ENCODE assay signal across 1 cellular context in the genomic region with DNA sequence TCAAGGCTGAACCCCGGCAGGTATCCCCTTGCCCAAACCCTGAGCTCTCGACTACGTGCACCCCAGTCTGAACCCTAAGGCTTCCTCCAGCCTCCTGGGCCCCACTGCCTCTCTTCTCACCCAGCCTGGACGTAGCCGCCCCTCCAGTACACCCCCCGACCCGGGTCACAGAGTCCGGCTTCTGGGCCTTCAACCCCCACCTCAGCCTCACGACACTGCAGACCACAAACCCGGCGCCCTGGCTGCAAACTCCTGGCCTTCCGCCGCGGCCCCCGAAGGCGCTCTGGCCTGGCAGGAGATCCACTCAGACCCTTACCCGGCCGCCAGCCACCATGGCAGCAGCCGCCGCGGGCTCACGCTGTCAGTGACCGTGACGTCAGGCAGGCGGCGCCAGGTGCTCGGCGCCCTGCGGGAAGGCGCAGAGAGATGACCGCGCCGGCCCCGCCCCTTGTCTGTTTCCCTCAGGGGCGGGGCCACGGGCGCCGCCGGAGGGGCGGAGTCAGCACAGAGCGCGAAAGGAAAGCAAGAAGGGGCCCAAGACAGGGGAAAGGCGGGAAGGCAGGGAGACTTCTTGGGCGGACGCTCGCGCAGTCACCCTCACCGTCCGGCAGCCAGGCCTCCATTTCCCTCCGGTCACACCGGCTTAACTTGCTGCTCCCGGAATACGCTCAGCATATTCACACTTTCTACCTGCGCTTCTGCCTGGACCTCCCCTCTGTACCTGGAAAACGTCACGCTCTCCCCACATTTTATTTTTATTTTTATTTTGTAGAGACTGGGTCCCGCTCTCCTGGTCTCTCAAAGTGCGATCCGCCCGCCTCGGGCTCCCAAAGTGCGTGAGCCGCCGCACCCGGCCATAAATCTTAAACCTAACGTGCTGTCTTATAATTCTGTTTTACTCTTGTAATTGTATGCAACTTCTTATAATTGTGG.
TF ChIP-seq lines count a peak whose summit lies in the region.

A gene with protein sequence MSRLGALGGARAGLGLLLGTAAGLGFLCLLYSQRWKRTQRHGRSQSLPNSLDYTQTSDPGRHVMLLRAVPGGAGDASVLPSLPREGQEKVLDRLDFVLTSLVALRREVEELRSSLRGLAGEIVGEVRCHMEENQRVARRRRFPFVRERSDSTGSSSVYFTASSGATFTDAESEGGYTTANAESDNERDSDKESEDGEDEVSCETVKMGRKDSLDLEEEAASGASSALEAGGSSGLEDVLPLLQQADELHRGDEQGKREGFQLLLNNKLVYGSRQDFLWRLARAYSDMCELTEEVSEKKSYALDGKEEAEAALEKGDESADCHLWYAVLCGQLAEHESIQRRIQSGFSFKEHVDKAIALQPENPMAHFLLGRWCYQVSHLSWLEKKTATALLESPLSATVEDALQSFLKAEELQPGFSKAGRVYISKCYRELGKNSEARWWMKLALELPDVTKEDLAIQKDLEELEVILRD (minus strand): TSS at position 372 of the 933 bp plus-strand sequence. CDS start 471 bp downstream, outside the sequence.

TF ChIP-seq in GM12878, 131 proteins besides CTCF, POLR2A, EP300 and RAD21 (continued from another document and continues in another):
- TF ChIP-seq NR2C2 (IDR thresholded peaks at IDR 0.05; ENCODE audit: borderline replicate concordance, control insufficient read depth, insufficient read length, low read depth) (no peak), TCF12 (IDR thresholded peaks at IDR 0.05; ENCODE audit: low read depth, low read length) (peak; percentile 52; the same call in 1 of the 2 replicates), TBL1XR1 (IDR thresholded peaks at IDR 0.05; ENCODE audit: low read depth, low read length) (peak; percentile 12; the same call in 1 of the 2 replicates), CREM (IDR thresholded peaks at IDR 0.05; ENCODE audit: low read depth) (peak; percentile 100), CBX5 (IDR thresholded peaks at IDR 0.05; ENCODE audit: low read depth) (no peak), FOXK2 (IDR thresholded peaks at IDR 0.05) (no peak; the same call in 1 of the 2 replicates), SPI1 (IDR thresholded peaks at IDR 0.05; ENCODE audit: borderline replicate concordance, insufficient read depth, low read depth, low read length) (no peak), SMAD5 (IDR thresholded peaks at IDR 0.05; ENCODE audit: low read depth) (0 out of 2 replicates have a peak, but pooled peaks have one; percentile 54), CHD1 (IDR thresholded peaks at IDR 0.05; ENCODE audit: low read depth, low read length) (no peak), RELA (IDR thresholded peaks at IDR 0.05; ENCODE audit: borderline replicate concordance, partially characterized antibody) (no peak), STAT3 (IDR thresholded peaks at IDR 0.05; ENCODE audit: low read depth, low read length) (no peak), SIN3A (IDR thresholded peaks at IDR 0.05; ENCODE audit: low read depth, low read length) (peak; percentile 95), NFIC (IDR thresholded peaks at IDR 0.05; ENCODE audit: low read depth, low read length) (no peak), KDM1A (IDR thresholded peaks at IDR 0.05; ENCODE audit: borderline replicate concordance) (no peak), ESRRA (IDR thresholded peaks at IDR 0.05; ENCODE audit: low read length) (no peak), POLR2AphosphoS2 (IDR thresholded peaks at IDR 0.05; ENCODE audit: low read depth, low read length) (no peak; the same call in 1 of the 2 replicates), NFYA (IDR thresholded peaks at IDR 0.05; ENCODE audit: borderline replicate concordance, low read depth, low read length) (no peak), ZBED1 (IDR thresholded peaks at IDR 0.05; ENCODE audit: borderline replicate concordance) (no peak), NRF1 (conservative IDR thresholded peaks at IDR 0.05; ENCODE audit: low read depth, low read length) (0 out of 2 replicates have a peak, but pooled peaks have one; percentile 12), BHLHE40 (IDR thresholded peaks at IDR 0.05; ENCODE audit: borderline replicate concordance in 1 of 2, low read depth in 2 of 2, low read length in 1 of 2) (peak; percentile 18 to 78; a peak in 2 of 4 replicates), BACH1 (IDR thresholded peaks at IDR 0.05; ENCODE audit: borderline replicate concordance) (0 out of 2 replicates have a peak, but pooled peaks have one; percentile 36), ZNF384 (IDR thresholded peaks at IDR 0.05; ENCODE audit: borderline replicate concordance, low read depth, low read length) (no peak), RFX5 (IDR thresholded peaks at IDR 0.05; ENCODE audit: low read depth, low read length) (no peak), STAT1 (conservative IDR thresholded peaks at IDR 0.05) (peak; percentile 98), ZNF622 (IDR thresholded peaks at IDR 0.05) (no peak)
- TF ChIP-seq, protein P1, sequence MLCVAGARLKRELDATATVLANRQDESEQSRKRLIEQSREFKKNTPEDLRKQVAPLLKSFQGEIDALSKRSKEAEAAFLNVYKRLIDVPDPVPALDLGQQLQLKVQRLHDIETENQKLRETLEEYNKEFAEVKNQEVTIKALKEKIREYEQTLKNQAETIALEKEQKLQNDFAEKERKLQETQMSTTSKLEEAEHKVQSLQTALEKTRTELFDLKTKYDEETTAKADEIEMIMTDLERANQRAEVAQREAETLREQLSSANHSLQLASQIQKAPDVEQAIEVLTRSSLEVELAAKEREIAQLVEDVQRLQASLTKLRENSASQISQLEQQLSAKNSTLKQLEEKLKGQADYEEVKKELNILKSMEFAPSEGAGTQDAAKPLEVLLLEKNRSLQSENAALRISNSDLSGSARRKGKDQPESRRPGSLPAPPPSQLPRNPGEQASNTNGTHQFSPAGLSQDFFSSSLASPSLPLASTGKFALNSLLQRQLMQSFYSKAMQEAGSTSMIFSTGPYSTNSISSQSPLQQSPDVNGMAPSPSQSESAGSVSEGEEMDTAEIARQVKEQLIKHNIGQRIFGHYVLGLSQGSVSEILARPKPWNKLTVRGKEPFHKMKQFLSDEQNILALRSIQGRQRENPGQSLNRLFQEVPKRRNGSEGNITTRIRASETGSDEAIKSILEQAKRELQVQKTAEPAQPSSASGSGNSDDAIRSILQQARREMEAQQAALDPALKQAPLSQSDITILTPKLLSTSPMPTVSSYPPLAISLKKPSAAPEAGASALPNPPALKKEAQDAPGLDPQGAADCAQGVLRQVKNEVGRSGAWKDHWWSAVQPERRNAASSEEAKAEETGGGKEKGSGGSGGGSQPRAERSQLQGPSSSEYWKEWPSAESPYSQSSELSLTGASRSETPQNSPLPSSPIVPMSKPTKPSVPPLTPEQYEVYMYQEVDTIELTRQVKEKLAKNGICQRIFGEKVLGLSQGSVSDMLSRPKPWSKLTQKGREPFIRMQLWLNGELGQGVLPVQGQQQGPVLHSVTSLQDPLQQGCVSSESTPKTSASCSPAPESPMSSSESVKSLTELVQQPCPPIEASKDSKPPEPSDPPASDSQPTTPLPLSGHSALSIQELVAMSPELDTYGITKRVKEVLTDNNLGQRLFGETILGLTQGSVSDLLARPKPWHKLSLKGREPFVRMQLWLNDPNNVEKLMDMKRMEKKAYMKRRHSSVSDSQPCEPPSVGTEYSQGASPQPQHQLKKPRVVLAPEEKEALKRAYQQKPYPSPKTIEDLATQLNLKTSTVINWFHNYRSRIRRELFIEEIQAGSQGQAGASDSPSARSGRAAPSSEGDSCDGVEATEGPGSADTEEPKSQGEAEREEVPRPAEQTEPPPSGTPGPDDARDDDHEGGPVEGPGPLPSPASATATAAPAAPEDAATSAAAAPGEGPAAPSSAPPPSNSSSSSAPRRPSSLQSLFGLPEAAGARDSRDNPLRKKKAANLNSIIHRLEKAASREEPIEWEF (IDR thresholded peaks at IDR 0.05; ENCODE audit: insufficient replicate concordance, low read depth, low read length), result no peak
- TF ChIP-seq, protein P2, sequence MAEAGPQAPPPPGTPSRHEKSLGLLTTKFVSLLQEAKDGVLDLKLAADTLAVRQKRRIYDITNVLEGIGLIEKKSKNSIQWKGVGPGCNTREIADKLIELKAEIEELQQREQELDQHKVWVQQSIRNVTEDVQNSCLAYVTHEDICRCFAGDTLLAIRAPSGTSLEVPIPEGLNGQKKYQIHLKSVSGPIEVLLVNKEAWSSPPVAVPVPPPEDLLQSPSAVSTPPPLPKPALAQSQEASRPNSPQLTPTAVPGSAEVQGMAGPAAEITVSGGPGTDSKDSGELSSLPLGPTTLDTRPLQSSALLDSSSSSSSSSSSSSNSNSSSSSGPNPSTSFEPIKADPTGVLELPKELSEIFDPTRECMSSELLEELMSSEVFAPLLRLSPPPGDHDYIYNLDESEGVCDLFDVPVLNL (IDR thresholded peaks at IDR 0.05; ENCODE audit: low read depth, low read length), result peak; percentile 84
- TF ChIP-seq, protein P3, sequence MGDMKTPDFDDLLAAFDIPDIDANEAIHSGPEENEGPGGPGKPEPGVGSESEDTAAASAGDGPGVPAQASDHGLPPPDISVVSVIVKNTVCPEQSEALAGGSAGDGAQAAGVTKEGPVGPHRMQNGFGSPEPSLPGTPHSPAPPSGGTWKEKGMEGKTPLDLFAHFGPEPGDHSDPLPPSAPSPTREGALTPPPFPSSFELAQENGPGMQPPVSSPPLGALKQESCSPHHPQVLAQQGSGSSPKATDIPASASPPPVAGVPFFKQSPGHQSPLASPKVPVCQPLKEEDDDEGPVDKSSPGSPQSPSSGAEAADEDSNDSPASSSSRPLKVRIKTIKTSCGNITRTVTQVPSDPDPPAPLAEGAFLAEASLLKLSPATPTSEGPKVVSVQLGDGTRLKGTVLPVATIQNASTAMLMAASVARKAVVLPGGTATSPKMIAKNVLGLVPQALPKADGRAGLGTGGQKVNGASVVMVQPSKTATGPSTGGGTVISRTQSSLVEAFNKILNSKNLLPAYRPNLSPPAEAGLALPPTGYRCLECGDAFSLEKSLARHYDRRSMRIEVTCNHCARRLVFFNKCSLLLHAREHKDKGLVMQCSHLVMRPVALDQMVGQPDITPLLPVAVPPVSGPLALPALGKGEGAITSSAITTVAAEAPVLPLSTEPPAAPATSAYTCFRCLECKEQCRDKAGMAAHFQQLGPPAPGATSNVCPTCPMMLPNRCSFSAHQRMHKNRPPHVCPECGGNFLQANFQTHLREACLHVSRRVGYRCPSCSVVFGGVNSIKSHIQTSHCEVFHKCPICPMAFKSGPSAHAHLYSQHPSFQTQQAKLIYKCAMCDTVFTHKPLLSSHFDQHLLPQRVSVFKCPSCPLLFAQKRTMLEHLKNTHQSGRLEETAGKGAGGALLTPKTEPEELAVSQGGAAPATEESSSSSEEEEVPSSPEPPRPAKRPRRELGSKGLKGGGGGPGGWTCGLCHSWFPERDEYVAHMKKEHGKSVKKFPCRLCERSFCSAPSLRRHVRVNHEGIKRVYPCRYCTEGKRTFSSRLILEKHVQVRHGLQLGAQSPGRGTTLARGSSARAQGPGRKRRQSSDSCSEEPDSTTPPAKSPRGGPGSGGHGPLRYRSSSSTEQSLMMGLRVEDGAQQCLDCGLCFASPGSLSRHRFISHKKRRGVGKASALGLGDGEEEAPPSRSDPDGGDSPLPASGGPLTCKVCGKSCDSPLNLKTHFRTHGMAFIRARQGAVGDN (IDR thresholded peaks at IDR 0.05), result no peak; the same call in 1 of the 2 replicates
- TF ChIP-seq, protein P4, sequence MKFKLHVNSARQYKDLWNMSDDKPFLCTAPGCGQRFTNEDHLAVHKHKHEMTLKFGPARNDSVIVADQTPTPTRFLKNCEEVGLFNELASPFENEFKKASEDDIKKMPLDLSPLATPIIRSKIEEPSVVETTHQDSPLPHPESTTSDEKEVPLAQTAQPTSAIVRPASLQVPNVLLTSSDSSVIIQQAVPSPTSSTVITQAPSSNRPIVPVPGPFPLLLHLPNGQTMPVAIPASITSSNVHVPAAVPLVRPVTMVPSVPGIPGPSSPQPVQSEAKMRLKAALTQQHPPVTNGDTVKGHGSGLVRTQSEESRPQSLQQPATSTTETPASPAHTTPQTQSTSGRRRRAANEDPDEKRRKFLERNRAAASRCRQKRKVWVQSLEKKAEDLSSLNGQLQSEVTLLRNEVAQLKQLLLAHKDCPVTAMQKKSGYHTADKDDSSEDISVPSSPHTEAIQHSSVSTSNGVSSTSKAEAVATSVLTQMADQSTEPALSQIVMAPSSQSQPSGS (IDR thresholded peaks at IDR 0.05; ENCODE audit: low read length), result no peak
- TF ChIP-seq, protein P5, sequence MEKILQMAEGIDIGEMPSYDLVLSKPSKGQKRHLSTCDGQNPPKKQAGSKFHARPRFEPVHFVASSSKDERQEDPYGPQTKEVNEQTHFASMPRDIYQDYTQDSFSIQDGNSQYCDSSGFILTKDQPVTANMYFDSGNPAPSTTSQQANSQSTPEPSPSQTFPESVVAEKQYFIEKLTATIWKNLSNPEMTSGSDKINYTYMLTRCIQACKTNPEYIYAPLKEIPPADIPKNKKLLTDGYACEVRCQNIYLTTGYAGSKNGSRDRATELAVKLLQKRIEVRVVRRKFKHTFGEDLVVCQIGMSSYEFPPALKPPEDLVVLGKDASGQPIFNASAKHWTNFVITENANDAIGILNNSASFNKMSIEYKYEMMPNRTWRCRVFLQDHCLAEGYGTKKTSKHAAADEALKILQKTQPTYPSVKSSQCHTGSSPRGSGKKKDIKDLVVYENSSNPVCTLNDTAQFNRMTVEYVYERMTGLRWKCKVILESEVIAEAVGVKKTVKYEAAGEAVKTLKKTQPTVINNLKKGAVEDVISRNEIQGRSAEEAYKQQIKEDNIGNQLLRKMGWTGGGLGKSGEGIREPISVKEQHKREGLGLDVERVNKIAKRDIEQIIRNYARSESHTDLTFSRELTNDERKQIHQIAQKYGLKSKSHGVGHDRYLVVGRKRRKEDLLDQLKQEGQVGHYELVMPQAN (conservative IDR thresholded peaks at IDR 0.05), result peak; percentile 85
- TF ChIP-seq, protein P6, sequence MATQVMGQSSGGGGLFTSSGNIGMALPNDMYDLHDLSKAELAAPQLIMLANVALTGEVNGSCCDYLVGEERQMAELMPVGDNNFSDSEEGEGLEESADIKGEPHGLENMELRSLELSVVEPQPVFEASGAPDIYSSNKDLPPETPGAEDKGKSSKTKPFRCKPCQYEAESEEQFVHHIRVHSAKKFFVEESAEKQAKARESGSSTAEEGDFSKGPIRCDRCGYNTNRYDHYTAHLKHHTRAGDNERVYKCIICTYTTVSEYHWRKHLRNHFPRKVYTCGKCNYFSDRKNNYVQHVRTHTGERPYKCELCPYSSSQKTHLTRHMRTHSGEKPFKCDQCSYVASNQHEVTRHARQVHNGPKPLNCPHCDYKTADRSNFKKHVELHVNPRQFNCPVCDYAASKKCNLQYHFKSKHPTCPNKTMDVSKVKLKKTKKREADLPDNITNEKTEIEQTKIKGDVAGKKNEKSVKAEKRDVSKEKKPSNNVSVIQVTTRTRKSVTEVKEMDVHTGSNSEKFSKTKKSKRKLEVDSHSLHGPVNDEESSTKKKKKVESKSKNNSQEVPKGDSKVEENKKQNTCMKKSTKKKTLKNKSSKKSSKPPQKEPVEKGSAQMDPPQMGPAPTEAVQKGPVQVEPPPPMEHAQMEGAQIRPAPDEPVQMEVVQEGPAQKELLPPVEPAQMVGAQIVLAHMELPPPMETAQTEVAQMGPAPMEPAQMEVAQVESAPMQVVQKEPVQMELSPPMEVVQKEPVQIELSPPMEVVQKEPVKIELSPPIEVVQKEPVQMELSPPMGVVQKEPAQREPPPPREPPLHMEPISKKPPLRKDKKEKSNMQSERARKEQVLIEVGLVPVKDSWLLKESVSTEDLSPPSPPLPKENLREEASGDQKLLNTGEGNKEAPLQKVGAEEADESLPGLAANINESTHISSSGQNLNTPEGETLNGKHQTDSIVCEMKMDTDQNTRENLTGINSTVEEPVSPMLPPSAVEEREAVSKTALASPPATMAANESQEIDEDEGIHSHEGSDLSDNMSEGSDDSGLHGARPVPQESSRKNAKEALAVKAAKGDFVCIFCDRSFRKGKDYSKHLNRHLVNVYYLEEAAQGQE (IDR thresholded peaks at IDR 0.05; ENCODE audit: low read depth, low read length), result 0 out of 2 replicates have a peak, but pooled peaks have one; percentile 5
